8 cellular contexts compared by ENCODE assay signal in genomic region chr12:109714913-109715244, GRCh38. TPM values are rescaled to one million over a fixed set of nuclear protein-coding genes. Genes with fewer than 3 reads are reported as not detected.
DNase-seq lines count a peak whose midpoint lies in the region; ATAC-seq and TF ChIP-seq lines count a peak whose summit lies in the region.

No MANE protein-coding gene starts in this region.

- peaks cover 0 to 76% (median 20%) of the 10 kb centered on the region in 12 donors for H3K4me1 ChIP-seq in heart left ventricle
- peaks cover 0 to 6% of the 10 kb centered on the region in 2 donors for H3K4me1 ChIP-seq in ascending aorta
- H3K4me1 ChIP-seq in mesenchymal stem cell (ENCODE audit: control insufficient read depth, insufficient read depth, low read depth, low read length) = peaks cover 10% of the 10 kb centered on the region
- H3K4me1 ChIP-seq in upper lobe of right lung = peaks cover 17% of the 10 kb centered on the region

- H3K79me1 ChIP-seq in mesenchymal stem cell (replicated peaks; ENCODE audit: low read length, poor library complexity, severe bottlenecking) = no peaks in the 10 kb centered on the region

- no peak overlapping the region for H2BK120ac ChIP-seq in mesenchymal stem cell (ENCODE audit: low read depth, low read length)

- H3K27ac ChIP-seq in heart left ventricle (peak overlapping the region in 9 of 12 donors; percentile 37 to 83 (median 65)), ascending aorta (no peak overlapping the region), mesenchymal stem cell (ENCODE audit: low read length, poor library complexity, severe bottlenecking) (no peak overlapping the region), upper lobe of right lung (no peak overlapping the region)

- H4K91ac ChIP-seq in mesenchymal stem cell (ENCODE audit: low read length) = peak overlapping the region; percentile 44

- H3K4me2 ChIP-seq in mesenchymal stem cell (ENCODE audit: low read length, poor library complexity, severe bottlenecking) = peak overlapping the region; percentile 84

- H3K23ac ChIP-seq in mesenchymal stem cell (ENCODE audit: low read length in 2 of 2) = no peak overlapping the region

- peak overlapping the region in 1 of 2 experiments; percentile 11 for H3K4ac ChIP-seq in mesenchymal stem cell (ENCODE audit: low read depth in 1 of 2, low read length in 2 of 2)

- H3K4me3 ChIP-seq in heart left ventricle = peak overlapping the region; percentile 28 to 84 (median 68)
- peak overlapping the region; percentile 65 to 94 for H3K4me3 ChIP-seq in ascending aorta
- H3K4me3 ChIP-seq in mesenchymal stem cell (ENCODE audit: insufficient read depth in 1 of 2, low read depth in 1 of 2, low read length in 2 of 2) = no peak overlapping the region
- peak overlapping the region; percentile 65 for H3K4me3 ChIP-seq in upper lobe of right lung

- no peak for TF ChIP-seq CTCF in heart left ventricle (IDR thresholded peaks at IDR 0.05)
- TF ChIP-seq CTCF in ascending aorta (IDR thresholded peaks at IDR 0.05) = no peak
- TF ChIP-seq CTCF in upper lobe of right lung (IDR thresholded peaks at IDR 0.05) = no peak

- DNase-seq in heart left ventricle (no peak), Right ventricle myocardium inferior (ENCODE audit: missing footprints) (no peak), ascending aorta (ENCODE audit: low spot score in 2 of 2) (no peak), mesenchymal stem cell (no peak), upper lobe of right lung (no peak), cerebellar cortex (ENCODE audit: low spot score) (no peak), hypothalamus (lab: John Stamatoyannopoulos, UW) (no peak)

- TF ChIP-seq POLR2A in heart left ventricle (IDR thresholded peaks at IDR 0.05) = no peak

- H3K27me3 ChIP-seq in heart left ventricle (peaks cover 0 to 46% (median 10%) of the 10 kb centered on the region in 9 donors), ascending aorta (peaks cover 19% of the 10 kb centered on the region), mesenchymal stem cell (ENCODE audit: control insufficient read depth in 1 of 2, insufficient read depth in 1 of 2, low read length in 2 of 2) (peaks cover 77 to 80% of the 10 kb centered on the region in 2 experiments), upper lobe of right lung (peaks cover 52% of the 10 kb centered on the region)

- no peak overlapping the region for H2AK5ac ChIP-seq in mesenchymal stem cell (ENCODE audit: low read length, severe bottlenecking)

- H4K8ac ChIP-seq in mesenchymal stem cell (ENCODE audit: low read length) = no peak overlapping the region

- peak overlapping the region; percentile 70 for H2BK15ac ChIP-seq in mesenchymal stem cell (ENCODE audit: low read depth, poor library complexity, severe bottlenecking)

- ATAC-seq in heart left ventricle (no peak), Right ventricle myocardium inferior (no peak), upper lobe of right lung (no peak), HG02588 (IDR thresholded peaks at IDR 0.05; ENCODE audit: unreplicated experiment) (no peak)

- intact Hi-C loops in heart left ventricle (cut with DNase I) (loop anchor here in 9 of 10 donors (2.0 to 10.0 kb wide), 9 partner anchors 57 to 200 kb away; no protein-coding TSS in a partner anchor), Right ventricle myocardium inferior (cut with DNase I) (loop anchor here (2.0 to 5.0 kb wide), 3 partner anchors 47 to 196 kb away; no protein-coding TSS in a partner anchor), ascending aorta (cut with DNase I) (loop anchor here (5.0 to 10.0 kb wide), 3 partner anchors 240 to 1030 kb away; partner anchors contain the start of genes KCTD10, PPP1CC and UBE3B), upper lobe of right lung (cut with DNase I) (no loop called here)

- H2BK5ac ChIP-seq in mesenchymal stem cell (ENCODE audit: low read depth, low read length, poor library complexity, severe bottlenecking) = no peak overlapping the region

- H3K9ac ChIP-seq in mesenchymal stem cell (ENCODE audit: low read length) = no peak overlapping the region

- no peak overlapping the region for H2BK12ac ChIP-seq in mesenchymal stem cell (ENCODE audit: low read length in 2 of 2)

- WGBS in heart left ventricle, 4 donors = 32 to 40% (median 36%) methylated on average over 8 to 13 of the region's 13 CpGs
- 58% methylated on average over 9 of the region's 13 CpGs for WGBS in mesenchymal stem cell

- peak overlapping the region; percentile 90 for H2AFZ ChIP-seq in mesenchymal stem cell (ENCODE audit: low read depth, low read length)

- H3K9me3 ChIP-seq in heart left ventricle (no peaks in the 10 kb centered on the region), ascending aorta (no peaks in the 10 kb centered on the region), mesenchymal stem cell (ENCODE audit: control insufficient read depth, low read length) (no peaks in the 10 kb centered on the region), upper lobe of right lung (no peaks in the 10 kb centered on the region)

- peak overlapping the region in 1 of 2 experiments; percentile 63 for H3K14ac ChIP-seq in mesenchymal stem cell (ENCODE audit: low read length in 2 of 2)

- H3K36me3 ChIP-seq in heart left ventricle = no peaks in the 10 kb centered on the region
- H3K36me3 ChIP-seq in ascending aorta = no peaks in the 10 kb centered on the region
- no peaks in the 10 kb centered on the region for H3K36me3 ChIP-seq in mesenchymal stem cell (ENCODE audit: control insufficient read depth in 1 of 2, insufficient read depth in 2 of 2, low read depth in 1 of 2, low read length in 2 of 2)
- H3K36me3 ChIP-seq in upper lobe of right lung = no peaks in the 10 kb centered on the region

- peak overlapping the region in 1 of 2 experiments; percentile 45 for H3K18ac ChIP-seq in mesenchymal stem cell (ENCODE audit: low read depth in 1 of 2, low read length in 2 of 2)

RNA-seq across cellular contexts. Expression of gene FAM222A, which starts 1.3 kb away (rescaled TPM):
- 10 to 100 TPM in 6 of 9 donors, 1 to 10 TPM in 3; 3.5 to 45.8 (median 11.2) TPM for total RNA-seq in heart left ventricle
- 1 to 10 TPM; 4.1 to 9.4 TPM for polyA plus RNA-seq in heart left ventricle
- total RNA-seq in Right ventricle myocardium inferior = 27.4 TPM
- 3.3 TPM for total RNA-seq in ascending aorta
- 2.8 TPM for polyA plus RNA-seq in mesenchymal stem cell (2013, experiment 1 of 2)
- polyA plus RNA-seq in mesenchymal stem cell (2013, experiment 2 of 2) = 2.5 TPM
- total RNA-seq in upper lobe of right lung = 6.2 TPM

Comparison
In these comparisons a context has a peak if more than half of its experiments do, and no peak if none do; other contexts are left out.
1. H3K27ac ChIP-seq: peak in heart left ventricle (9 of 12); none in ascending aorta (0 of 2), mesenchymal stem cell (single experiment) and upper lobe of right lung (single experiment).
2. H3K4me3 ChIP-seq: peak in heart left ventricle (12 of 12), ascending aorta (2 of 2) and upper lobe of right lung (single experiment); none in mesenchymal stem cell (0 of 2).